ENCODE assay signal across 1 cellular context in the genomic region with DNA sequence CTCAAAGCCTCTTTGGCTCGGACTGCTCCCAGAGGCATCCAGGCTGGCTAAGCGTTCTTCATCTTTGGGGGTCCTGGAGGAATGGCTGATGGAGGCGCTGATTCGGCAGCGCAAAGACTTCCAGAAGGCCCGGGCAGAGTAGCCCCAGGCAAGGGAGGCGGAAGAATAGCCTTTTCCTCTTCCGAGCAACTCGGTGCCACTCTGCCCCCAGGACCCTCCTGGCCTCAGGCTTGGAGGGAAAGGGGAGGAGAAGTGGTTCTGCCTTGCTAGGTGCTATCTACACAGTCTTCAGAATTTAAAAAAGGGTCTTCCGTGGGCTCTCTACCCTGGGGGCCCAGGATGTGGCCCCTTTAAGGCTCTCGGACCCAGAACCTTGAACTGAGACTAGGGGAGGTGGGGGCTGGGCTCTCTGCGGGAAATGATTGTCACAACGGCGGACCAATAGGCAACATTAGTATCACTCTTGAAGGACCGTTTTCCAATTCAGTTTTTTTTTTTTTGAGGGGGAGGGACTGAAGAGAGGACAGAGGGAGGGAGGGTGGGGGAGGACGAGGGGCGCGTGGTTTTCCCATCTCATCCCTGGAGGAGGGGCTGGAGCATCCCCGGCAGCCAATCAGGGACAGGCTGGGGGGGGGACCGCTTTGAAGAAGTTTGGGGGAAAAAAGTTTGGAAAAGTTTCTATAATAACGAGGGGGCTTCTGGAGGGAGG.
TF ChIP-seq lines count a peak whose summit lies in the region.

A gene (plus strand): TSS at position 679 of the 709 bp plus-strand sequence. CDS start 157 bp downstream, outside the sequence.

TF ChIP-seq in HepG2, 621 proteins besides CTCF, POLR2A, EP300 and RAD21 (continued from another document and continues in another):
- TF ChIP-seq, protein P1, sequence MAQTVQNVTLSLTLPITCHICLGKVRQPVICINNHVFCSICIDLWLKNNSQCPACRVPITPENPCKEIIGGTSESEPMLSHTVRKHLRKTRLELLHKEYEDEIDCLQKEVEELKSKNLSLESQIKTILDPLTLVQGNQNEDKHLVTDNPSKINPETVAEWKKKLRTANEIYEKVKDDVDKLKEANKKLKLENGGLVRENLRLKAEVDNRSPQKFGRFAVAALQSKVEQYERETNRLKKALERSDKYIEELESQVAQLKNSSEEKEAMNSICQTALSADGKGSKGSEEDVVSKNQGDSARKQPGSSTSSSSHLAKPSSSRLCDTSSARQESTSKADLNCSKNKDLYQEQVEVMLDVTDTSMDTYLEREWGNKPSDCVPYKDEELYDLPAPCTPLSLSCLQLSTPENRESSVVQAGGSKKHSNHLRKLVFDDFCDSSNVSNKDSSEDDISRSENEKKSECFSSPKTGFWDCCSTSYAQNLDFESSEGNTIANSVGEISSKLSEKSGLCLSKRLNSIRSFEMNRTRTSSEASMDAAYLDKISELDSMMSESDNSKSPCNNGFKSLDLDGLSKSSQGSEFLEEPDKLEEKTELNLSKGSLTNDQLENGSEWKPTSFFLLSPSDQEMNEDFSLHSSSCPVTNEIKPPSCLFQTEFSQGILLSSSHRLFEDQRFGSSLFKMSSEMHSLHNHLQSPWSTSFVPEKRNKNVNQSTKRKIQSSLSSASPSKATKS (CRISPR knock-in tag; IDR thresholded peaks at IDR 0.05): no peak
- TF ChIP-seq SMARCC2 (IDR thresholded peaks at IDR 0.05) (no peak), ZNF3 (CRISPR knock-in tag; IDR thresholded peaks at IDR 0.05) (no peak), HIVEP1 (CRISPR knock-in tag; IDR thresholded peaks at IDR 0.05) (peak; percentile 26; the same call in 1 of the 2 replicates), NCOA5 (CRISPR knock-in tag; IDR thresholded peaks at IDR 0.05) (no peak), SP140L (CRISPR knock-in tag; IDR thresholded peaks at IDR 0.05; ENCODE audit: borderline replicate concordance) (no peak), HNF4G (IDR thresholded peaks at IDR 0.05; ENCODE audit: borderline replicate concordance, low read depth, low read length) (no peak), HNF4G (CRISPR knock-in tag; IDR thresholded peaks at IDR 0.05; ENCODE audit: borderline replicate concordance, low read depth) (no peak), IKZF4 (CRISPR knock-in tag; IDR thresholded peaks at IDR 0.05; ENCODE audit: borderline replicate concordance, low read depth, not compliant biosample characterization) (no peak), ZBTB1 (CRISPR knock-in tag; IDR thresholded peaks at IDR 0.05; ENCODE audit: borderline replicate concordance) (no peak), ZBTB38 (CRISPR knock-in tag; IDR thresholded peaks at IDR 0.05) (no peak), ZFP1 (CRISPR knock-in tag; IDR thresholded peaks at IDR 0.05) (no peak), DMAP1 (CRISPR knock-in tag; IDR thresholded peaks at IDR 0.05) (no peak), POGZ (CRISPR knock-in tag; IDR thresholded peaks at IDR 0.05) (no peak), MXD4 (CRISPR knock-in tag; IDR thresholded peaks at IDR 0.05) (no peak), PPARG (CRISPR knock-in tag; conservative IDR thresholded peaks at IDR 0.05) (no peak), MEF2D (CRISPR knock-in tag; IDR thresholded peaks at IDR 0.05) (no peak), CAMTA2 (CRISPR knock-in tag; IDR thresholded peaks at IDR 0.05; ENCODE audit: borderline replicate concordance) (0 out of 2 replicates have a peak, but pooled peaks have one; percentile 44), MYNN (CRISPR knock-in tag; IDR thresholded peaks at IDR 0.05; ENCODE audit: low read depth) (no peak)
- TF ChIP-seq, protein P2, sequence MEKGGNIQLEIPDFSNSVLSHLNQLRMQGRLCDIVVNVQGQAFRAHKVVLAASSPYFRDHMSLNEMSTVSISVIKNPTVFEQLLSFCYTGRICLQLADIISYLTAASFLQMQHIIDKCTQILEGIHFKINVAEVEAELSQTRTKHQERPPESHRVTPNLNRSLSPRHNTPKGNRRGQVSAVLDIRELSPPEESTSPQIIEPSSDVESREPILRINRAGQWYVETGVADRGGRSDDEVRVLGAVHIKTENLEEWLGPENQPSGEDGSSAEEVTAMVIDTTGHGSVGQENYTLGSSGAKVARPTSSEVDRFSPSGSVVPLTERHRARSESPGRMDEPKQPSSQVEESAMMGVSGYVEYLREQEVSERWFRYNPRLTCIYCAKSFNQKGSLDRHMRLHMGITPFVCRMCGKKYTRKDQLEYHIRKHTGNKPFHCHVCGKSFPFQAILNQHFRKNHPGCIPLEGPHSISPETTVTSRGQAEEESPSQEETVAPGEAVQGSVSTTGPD (CRISPR knock-in tag; IDR thresholded peaks at IDR 0.05): no peak
- TF ChIP-seq, protein P3, sequence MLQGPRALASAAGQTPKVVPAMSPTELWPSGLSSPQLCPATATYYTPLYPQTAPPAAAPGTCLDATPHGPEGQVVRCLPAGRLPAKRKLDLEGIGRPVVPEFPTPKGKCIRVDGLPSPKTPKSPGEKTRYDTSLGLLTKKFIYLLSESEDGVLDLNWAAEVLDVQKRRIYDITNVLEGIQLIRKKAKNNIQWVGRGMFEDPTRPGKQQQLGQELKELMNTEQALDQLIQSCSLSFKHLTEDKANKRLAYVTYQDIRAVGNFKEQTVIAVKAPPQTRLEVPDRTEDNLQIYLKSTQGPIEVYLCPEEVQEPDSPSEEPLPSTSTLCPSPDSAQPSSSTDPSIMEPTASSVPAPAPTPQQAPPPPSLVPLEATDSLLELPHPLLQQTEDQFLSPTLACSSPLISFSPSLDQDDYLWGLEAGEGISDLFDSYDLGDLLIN (CRISPR knock-in tag; IDR thresholded peaks at IDR 0.05; ENCODE audit: borderline replicate concordance): no peak
- TF ChIP-seq, protein P4, sequence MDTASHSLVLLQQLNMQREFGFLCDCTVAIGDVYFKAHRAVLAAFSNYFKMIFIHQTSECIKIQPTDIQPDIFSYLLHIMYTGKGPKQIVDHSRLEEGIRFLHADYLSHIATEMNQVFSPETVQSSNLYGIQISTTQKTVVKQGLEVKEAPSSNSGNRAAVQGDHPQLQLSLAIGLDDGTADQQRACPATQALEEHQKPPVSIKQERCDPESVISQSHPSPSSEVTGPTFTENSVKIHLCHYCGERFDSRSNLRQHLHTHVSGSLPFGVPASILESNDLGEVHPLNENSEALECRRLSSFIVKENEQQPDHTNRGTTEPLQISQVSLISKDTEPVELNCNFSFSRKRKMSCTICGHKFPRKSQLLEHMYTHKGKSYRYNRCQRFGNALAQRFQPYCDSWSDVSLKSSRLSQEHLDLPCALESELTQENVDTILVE (CRISPR knock-in tag; IDR thresholded peaks at IDR 0.05): no peak
- TF ChIP-seq, protein P5, sequence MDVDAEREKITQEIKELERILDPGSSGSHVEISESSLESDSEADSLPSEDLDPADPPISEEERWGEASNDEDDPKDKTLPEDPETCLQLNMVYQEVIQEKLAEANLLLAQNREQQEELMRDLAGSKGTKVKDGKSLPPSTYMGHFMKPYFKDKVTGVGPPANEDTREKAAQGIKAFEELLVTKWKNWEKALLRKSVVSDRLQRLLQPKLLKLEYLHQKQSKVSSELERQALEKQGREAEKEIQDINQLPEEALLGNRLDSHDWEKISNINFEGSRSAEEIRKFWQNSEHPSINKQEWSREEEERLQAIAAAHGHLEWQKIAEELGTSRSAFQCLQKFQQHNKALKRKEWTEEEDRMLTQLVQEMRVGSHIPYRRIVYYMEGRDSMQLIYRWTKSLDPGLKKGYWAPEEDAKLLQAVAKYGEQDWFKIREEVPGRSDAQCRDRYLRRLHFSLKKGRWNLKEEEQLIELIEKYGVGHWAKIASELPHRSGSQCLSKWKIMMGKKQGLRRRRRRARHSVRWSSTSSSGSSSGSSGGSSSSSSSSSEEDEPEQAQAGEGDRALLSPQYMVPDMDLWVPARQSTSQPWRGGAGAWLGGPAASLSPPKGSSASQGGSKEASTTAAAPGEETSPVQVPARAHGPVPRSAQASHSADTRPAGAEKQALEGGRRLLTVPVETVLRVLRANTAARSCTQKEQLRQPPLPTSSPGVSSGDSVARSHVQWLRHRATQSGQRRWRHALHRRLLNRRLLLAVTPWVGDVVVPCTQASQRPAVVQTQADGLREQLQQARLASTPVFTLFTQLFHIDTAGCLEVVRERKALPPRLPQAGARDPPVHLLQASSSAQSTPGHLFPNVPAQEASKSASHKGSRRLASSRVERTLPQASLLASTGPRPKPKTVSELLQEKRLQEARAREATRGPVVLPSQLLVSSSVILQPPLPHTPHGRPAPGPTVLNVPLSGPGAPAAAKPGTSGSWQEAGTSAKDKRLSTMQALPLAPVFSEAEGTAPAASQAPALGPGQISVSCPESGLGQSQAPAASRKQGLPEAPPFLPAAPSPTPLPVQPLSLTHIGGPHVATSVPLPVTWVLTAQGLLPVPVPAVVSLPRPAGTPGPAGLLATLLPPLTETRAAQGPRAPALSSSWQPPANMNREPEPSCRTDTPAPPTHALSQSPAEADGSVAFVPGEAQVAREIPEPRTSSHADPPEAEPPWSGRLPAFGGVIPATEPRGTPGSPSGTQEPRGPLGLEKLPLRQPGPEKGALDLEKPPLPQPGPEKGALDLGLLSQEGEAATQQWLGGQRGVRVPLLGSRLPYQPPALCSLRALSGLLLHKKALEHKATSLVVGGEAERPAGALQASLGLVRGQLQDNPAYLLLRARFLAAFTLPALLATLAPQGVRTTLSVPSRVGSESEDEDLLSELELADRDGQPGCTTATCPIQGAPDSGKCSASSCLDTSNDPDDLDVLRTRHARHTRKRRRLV (CRISPR knock-in tag; IDR thresholded peaks at IDR 0.05): peak; percentile 12; the same call in 1 of the 2 replicates
- TF ChIP-seq, protein P6, sequence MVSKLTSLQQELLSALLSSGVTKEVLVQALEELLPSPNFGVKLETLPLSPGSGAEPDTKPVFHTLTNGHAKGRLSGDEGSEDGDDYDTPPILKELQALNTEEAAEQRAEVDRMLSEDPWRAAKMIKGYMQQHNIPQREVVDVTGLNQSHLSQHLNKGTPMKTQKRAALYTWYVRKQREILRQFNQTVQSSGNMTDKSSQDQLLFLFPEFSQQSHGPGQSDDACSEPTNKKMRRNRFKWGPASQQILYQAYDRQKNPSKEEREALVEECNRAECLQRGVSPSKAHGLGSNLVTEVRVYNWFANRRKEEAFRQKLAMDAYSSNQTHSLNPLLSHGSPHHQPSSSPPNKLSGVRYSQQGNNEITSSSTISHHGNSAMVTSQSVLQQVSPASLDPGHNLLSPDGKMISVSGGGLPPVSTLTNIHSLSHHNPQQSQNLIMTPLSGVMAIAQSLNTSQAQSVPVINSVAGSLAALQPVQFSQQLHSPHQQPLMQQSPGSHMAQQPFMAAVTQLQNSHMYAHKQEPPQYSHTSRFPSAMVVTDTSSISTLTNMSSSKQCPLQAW (CRISPR knock-in tag; IDR thresholded peaks at IDR 0.05): no peak; the same call in 1 of the 2 replicates
- TF ChIP-seq, protein P7, sequence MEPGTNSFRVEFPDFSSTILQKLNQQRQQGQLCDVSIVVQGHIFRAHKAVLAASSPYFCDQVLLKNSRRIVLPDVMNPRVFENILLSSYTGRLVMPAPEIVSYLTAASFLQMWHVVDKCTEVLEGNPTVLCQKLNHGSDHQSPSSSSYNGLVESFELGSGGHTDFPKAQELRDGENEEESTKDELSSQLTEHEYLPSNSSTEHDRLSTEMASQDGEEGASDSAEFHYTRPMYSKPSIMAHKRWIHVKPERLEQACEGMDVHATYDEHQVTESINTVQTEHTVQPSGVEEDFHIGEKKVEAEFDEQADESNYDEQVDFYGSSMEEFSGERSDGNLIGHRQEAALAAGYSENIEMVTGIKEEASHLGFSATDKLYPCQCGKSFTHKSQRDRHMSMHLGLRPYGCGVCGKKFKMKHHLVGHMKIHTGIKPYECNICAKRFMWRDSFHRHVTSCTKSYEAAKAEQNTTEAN (CRISPR knock-in tag; conservative IDR thresholded peaks at IDR 0.05): no peak
- TF ChIP-seq, protein P8, sequence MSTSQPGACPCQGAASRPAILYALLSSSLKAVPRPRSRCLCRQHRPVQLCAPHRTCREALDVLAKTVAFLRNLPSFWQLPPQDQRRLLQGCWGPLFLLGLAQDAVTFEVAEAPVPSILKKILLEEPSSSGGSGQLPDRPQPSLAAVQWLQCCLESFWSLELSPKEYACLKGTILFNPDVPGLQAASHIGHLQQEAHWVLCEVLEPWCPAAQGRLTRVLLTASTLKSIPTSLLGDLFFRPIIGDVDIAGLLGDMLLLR (CRISPR knock-in tag; IDR thresholded peaks at IDR 0.05): peak; percentile 58; the same call in 1 of the 2 replicates
- TF ChIP-seq, protein P9, sequence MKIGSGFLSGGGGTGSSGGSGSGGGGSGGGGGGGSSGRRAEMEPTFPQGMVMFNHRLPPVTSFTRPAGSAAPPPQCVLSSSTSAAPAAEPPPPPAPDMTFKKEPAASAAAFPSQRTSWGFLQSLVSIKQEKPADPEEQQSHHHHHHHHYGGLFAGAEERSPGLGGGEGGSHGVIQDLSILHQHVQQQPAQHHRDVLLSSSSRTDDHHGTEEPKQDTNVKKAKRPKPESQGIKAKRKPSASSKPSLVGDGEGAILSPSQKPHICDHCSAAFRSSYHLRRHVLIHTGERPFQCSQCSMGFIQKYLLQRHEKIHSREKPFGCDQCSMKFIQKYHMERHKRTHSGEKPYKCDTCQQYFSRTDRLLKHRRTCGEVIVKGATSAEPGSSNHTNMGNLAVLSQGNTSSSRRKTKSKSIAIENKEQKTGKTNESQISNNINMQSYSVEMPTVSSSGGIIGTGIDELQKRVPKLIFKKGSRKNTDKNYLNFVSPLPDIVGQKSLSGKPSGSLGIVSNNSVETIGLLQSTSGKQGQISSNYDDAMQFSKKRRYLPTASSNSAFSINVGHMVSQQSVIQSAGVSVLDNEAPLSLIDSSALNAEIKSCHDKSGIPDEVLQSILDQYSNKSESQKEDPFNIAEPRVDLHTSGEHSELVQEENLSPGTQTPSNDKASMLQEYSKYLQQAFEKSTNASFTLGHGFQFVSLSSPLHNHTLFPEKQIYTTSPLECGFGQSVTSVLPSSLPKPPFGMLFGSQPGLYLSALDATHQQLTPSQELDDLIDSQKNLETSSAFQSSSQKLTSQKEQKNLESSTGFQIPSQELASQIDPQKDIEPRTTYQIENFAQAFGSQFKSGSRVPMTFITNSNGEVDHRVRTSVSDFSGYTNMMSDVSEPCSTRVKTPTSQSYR (CRISPR knock-in tag; IDR thresholded peaks at IDR 0.05; ENCODE audit: borderline replicate concordance): peak; percentile 20; the same call in 1 of the 2 replicates
